Comparison of ENCODE assay signal across 1 cellular context in the genomic region with DNA sequence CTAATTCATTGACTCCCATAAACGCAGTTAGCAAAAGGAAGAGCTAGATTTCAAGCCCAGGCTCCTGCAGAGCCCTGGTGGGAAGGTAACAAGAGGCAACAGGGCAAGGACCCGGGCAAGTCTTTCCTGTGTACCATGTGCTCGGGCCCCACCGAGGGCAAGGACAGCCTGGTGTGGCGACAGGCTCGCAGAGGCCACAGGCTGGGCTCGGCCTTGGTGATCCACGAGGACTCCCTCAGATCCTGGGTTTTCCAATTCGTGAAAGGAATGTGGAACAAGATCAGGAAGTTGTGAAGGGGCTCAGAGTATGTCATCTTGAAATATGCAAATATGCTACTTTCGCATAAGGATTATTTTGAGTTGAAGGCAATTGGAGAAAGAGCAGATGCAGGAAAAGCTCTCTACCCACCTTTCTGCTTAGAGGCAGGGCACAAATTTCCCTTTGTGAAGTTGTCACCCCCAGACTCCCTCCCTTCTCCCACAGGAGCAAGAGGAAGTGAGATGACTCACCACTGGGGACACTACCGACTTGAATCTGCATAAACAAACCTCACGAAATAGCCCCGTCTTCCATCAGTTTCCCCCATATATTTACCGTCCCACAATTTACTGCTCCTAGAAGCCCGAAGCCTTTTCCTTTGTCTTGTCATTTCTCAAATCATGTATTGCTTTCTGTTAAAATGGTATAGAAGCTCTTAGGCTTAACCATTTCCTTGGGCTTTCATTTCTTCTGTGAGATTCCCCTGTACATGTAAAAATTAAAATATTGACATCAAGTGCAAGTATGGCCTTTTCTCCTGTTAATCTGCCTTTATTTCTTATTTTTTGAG.
TF ChIP-seq lines count a peak whose summit lies in the region.

No MANE protein-coding gene starts in this region.

TF ChIP-seq in H1, 55 proteins besides CTCF, POLR2A, EP300 and RAD21:
- TF ChIP-seq, protein P1, sequence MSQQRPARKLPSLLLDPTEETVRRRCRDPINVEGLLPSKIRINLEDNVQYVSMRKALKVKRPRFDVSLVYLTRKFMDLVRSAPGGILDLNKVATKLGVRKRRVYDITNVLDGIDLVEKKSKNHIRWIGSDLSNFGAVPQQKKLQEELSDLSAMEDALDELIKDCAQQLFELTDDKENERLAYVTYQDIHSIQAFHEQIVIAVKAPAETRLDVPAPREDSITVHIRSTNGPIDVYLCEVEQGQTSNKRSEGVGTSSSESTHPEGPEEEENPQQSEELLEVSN (IDR thresholded peaks at IDR 0.05): peak; percentile 84
- TF ChIP-seq, protein P2, sequence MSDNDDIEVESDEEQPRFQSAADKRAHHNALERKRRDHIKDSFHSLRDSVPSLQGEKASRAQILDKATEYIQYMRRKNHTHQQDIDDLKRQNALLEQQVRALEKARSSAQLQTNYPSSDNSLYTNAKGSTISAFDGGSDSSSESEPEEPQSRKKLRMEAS (IDR thresholded peaks at IDR 0.05): peak; percentile 90
- no peak for TF ChIP-seq BACH1 (IDR thresholded peaks at IDR 0.05; ENCODE audit: low read length)
- peak; percentile 81; the same call in 1 of the 2 replicates for TF ChIP-seq JUND (IDR thresholded peaks at IDR 0.05; ENCODE audit: low read length)
